In the genomic region with DNA sequence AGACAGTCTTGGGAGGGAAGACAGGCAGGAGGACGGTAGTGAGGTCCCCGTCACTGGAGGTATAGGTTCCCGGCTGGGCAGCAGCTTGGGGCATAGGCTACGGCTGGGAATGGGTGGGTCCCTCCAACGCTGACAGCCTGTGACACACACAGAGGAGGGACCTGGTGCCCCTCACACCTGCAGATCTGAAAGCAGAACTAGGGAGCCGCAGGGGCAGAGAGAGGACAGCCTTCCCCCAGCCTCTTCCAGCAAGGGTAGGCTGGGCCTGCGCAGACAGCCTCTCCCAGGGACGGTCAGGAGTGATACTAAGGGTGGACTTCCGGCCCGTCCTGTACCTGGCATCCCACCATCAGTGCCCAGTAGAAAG, we compare ENCODE assay signal across 9 cellular contexts. TPM values are rescaled to one million over a fixed set of nuclear protein-coding genes. Genes with fewer than 3 reads are reported as not detected.
A peak's percentile ranks its signal among the peaks of the same experiment; 100 is the strongest.
DNase-seq lines count a peak whose midpoint lies in the region; ATAC-seq, FAIRE-seq and TF ChIP-seq lines count a peak whose summit lies in the region.
"Had no signal": no experiment of that assay in that cellular context is flagged by ENCODE, and none has a peak within 500 bp of the region (broad histone marks: within the 10 kb centered on the region; RNA-seq: fewer than 3 reads in every experiment).

No MANE protein-coding gene starts in this region.

- peak; percentile 50 for ATAC-seq in GM21515 (IDR thresholded peaks at IDR 0.05; ENCODE audit: unreplicated experiment)
- peak; percentile 1 for ATAC-seq in left colon

- H3K36me3 ChIP-seq in MM.1S (replicated peaks; ENCODE audit: insufficient read depth, low read length) = no peaks in the 10 kb centered on the region
- no peaks in the 10 kb centered on the region for H3K36me3 ChIP-seq in brain microvascular endothelial cell (replicated peaks)

- H3K79me2 ChIP-seq in MM.1S (ENCODE audit: low read length) = peaks cover 49% of the 10 kb centered on the region

- peak overlapping the region; percentile 96 for H3K4me2 ChIP-seq in MM.1S (ENCODE audit: low read depth, low read length)

- no peaks in the 10 kb centered on the region for H3K9me3 ChIP-seq in MM.1S (replicated peaks; ENCODE audit: insufficient read depth, low read length)

- TF ChIP-seq CTCF in MM.1S (IDR thresholded peaks at IDR 0.05; ENCODE audit: low read length) = no peak
- TF ChIP-seq CTCF in brain microvascular endothelial cell (IDR thresholded peaks at IDR 0.05; ENCODE audit: low read depth, low read length, missing control alignments) = no peak

- peak; percentile 82 for DNase-seq in MM.1S
- peak; percentile 46 to 60 for DNase-seq in left colon
- no peak for DNase-seq in brain microvascular endothelial cell
- DNase-seq in urothelium cell line (ENCODE audit: low spot score) = no peak
- no peak for DNase-seq in activated CD8-positive, alpha-beta memory T cell treated with anti-CD3 and anti-CD28 coated beads for 24 hours
- DNase-seq in epidermal melanocyte (ENCODE audit: insufficient read length, low spot score) = no peak

- peak overlapping the region; percentile 48; the same call in 1 of the 2 replicates for H3K4me3 ChIP-seq in GM08714 (ENCODE audit: low read length)
- H3K4me3 ChIP-seq in MM.1S (ENCODE audit: low read length) = peak overlapping the region; percentile 83
- no peak overlapping the region for H3K4me3 ChIP-seq in brain microvascular endothelial cell (ENCODE audit: low read depth, low read length)
- H3K4me3 ChIP-seq: SK-N-MC had no signal

- H3K27ac ChIP-seq in MM.1S (ENCODE audit: low read length) (peak overlapping the region; percentile 96), brain microvascular endothelial cell (no peak overlapping the region)
- H3K27ac ChIP-seq: SK-N-MC had no signal

- H2AFZ ChIP-seq in MM.1S (ENCODE audit: low read length) = peak overlapping the region; percentile 14; the same call in 1 of the 2 replicates

- H3K27me3 ChIP-seq in MM.1S (replicated peaks; ENCODE audit: insufficient read depth, low read length) (no peaks in the 10 kb centered on the region), brain microvascular endothelial cell (replicated peaks) (no peaks in the 10 kb centered on the region)

- H3K9me2 ChIP-seq in MM.1S (replicated peaks; ENCODE audit: insufficient read depth, low read length) = no peaks in the 10 kb centered on the region

- H4K20me1 ChIP-seq in MM.1S (ENCODE audit: insufficient read depth, low read length) = no peaks in the 10 kb centered on the region

- peak overlapping the region; percentile 95 for H3K9ac ChIP-seq in MM.1S (ENCODE audit: low read length)

- peaks cover 43% of the 10 kb centered on the region for H3F3A ChIP-seq in MM.1S (ENCODE audit: insufficient read depth, low read length)

- in situ Hi-C loops in brain microvascular endothelial cell (cut with HindIII; ENCODE audit: low pct_ligation_motif_present, low sequenced_read_pairs) = no loop called here

- H3K4me1 ChIP-seq in MM.1S (ENCODE audit: low read length) = peaks cover 31% of the 10 kb centered on the region

- FAIRE-seq in urothelium cell line (lab: Jason Lieb, UNC) = no peak

- intact Hi-C loops in left colon (cut with DNase I, micrococcal nuclease) = loop anchor here in 1 of 2 donors (10.0 kb wide), 1 partner anchor 90 kb away; no protein-coding TSS in a partner anchor

RNA-seq across cellular contexts. Expression of gene P2RX1, which starts 2.0 kb away (rescaled TPM):
- 1 to 10 TPM; 2.8 to 5.9 TPM for total RNA-seq in left colon

RNA-seq across cellular contexts. Expression of gene CAMKK1, which starts 21.4 kb away (rescaled TPM):
- 1 to 10 TPM; 5.0 to 6.3 TPM for total RNA-seq in left colon

RNA-seq across cellular contexts. Expression of gene ATP2A3, which starts 49.9 kb away (rescaled TPM):
- total RNA-seq in left colon = 100 to 1,000 TPM; 276 to 300 TPM

Comparison
In these comparisons a context has a peak if more than half of its experiments do, and no peak if none do; other contexts are left out.
1. DNase-seq: peak in MM.1S (single experiment) and left colon (2 of 2); none in brain microvascular endothelial cell (single experiment), urothelium cell line (single experiment), activated CD8-positive, alpha-beta memory T cell treated with anti-CD3 and anti-CD28 coated beads for 24 hours (single experiment) and epidermal melanocyte (single experiment).